Comparison of ENCODE assay signal across 8 cellular contexts in the genomic region with DNA sequence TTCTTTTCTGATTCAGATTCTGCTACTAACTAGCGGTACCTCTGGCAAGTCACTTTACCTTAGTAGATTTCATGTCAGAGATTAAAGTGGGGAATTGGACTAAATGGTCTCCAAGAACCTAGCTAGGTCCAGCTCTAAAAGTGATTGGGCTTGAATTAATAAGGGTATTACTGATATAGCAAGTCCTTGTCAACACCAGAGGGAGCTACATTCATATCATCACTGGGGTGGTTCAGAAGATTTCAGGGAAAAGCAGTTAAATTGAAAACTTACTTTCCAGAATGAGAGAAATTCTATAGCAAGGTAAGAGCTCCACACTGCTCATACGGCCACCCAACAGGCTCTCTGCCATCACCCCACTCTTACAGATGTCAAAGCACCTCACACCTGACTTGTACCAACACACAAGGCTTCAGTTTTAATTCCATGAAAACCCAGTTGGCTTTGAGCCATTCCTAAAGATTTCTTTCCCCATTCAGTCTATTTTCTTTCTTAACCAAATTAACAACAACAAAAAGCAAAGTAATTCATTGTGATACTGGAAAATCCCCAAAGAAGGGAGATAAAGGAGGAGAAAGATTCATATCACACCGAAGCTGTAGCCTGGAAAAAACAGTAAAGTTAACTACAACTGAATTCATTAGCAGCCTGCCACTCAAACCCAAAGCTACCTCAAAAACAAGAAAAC. TPM values are rescaled to one million over a fixed set of nuclear protein-coding genes. Genes with fewer than 3 reads are reported as not detected.
DNase-seq lines count a peak whose midpoint lies in the region; ATAC-seq and TF ChIP-seq lines count a peak whose summit lies in the region.

No MANE protein-coding gene starts in this region.

- H3K9me3 ChIP-seq in cardiac muscle cell (ENCODE audit: low read depth), result no peaks in the 10 kb centered on the region
- H3K9me3 ChIP-seq in PC-9 (ENCODE audit: insufficient read depth, low read depth), result no peaks in the 10 kb centered on the region
- H3K9me3 ChIP-seq in smooth muscle cell (replicated peaks; ENCODE audit: low read depth), result no peaks in the 10 kb centered on the region

- no peak overlapping the region for H3K9ac ChIP-seq in smooth muscle cell (ENCODE audit: low read depth)

- CTCF ChIA-PET in PC-9 (lab: Charles Lee), result interaction anchor here (0.5 to 1.4 kb wide), 9 partner anchors 10 to 230 kb away, joined by 3 to 8 read pairs (median 3); no protein-coding TSS in a partner anchor

- no TSS peak for BruUV-seq in PC-9 (replicated peaks; lab: Mats Ljungman, UMichigan)

- no peak overlapping the region for H3K27ac ChIP-seq in cardiac muscle cell
- H3K27ac ChIP-seq in PC-9, result no peak overlapping the region
- no peak overlapping the region for H3K27ac ChIP-seq in smooth muscle cell (ENCODE audit: low read depth)

- no peaks in the 10 kb centered on the region for H4K20me1 ChIP-seq in PC-9 (ENCODE audit: insufficient read depth)
- no peaks in the 10 kb centered on the region for H4K20me1 ChIP-seq in smooth muscle cell (ENCODE audit: low read depth)

- DNase-seq in cardiac muscle cell (ENCODE audit: low read depth in 1 of 2, low spot score in 1 of 2) (peak; percentile 30 to 78), Right ventricle myocardium inferior (ENCODE audit: missing footprints) (no peak), PC-9 (no peak), fibroblast of peridontal ligament (ENCODE audit: extremely low read depth) (peak; percentile 77), smooth muscle cell (lab: John Stamatoyannopoulos, UW; ENCODE audit: unreplicated experiment) (no peak), NK-92 (lab: John Stamatoyannopoulos, UW; ENCODE audit: unreplicated experiment) (no peak), COLO829 (ENCODE audit: low spot score) (no peak)

- H3K27me3 ChIP-seq in cardiac muscle cell (no peaks in the 10 kb centered on the region), PC-9 (ENCODE audit: insufficient read depth, low read depth) (no peaks in the 10 kb centered on the region), smooth muscle cell (ENCODE audit: low read depth) (no peaks in the 10 kb centered on the region)

- intact Hi-C loops in Right ventricle myocardium inferior (cut with DNase I) (no loop called here), PC-9 (cut with micrococcal nuclease; ENCODE audit: unreplicated experiment) (loop anchor here (1.0 kb wide), 2 partner anchors 202 to 211 kb away; no protein-coding TSS in a partner anchor)

- H3K4me2 ChIP-seq in PC-9 (no peak overlapping the region), smooth muscle cell (no peak overlapping the region)

- H3K9me2 ChIP-seq in PC-9 (ENCODE audit: insufficient read depth), result no peaks in the 10 kb centered on the region

- WGBS in smooth muscle cell (ENCODE audit: low lambda C conversion rate), result 96% methylated on average over 3 of the region's 3 CpGs

- ATAC-seq in Right ventricle myocardium inferior, result no peak
- ATAC-seq in GM19328 (IDR thresholded peaks at IDR 0.05; ENCODE audit: unreplicated experiment), result no peak

- TF ChIP-seq CTCF in cardiac muscle cell (IDR thresholded peaks at IDR 0.05; ENCODE audit: low read depth, low read length) (peak; percentile 55), PC-9 (conservative IDR thresholded peaks at IDR 0.05) (peak; percentile 71), smooth muscle cell (IDR thresholded peaks at IDR 0.05; ENCODE audit: borderline replicate concordance, insufficient read depth, poor library complexity, severe bottlenecking) (peak; percentile 34)

- H2AFZ ChIP-seq in PC-9 (no peak overlapping the region), smooth muscle cell (ENCODE audit: low read depth) (no peak overlapping the region)

- H3K79me2 ChIP-seq in PC-9 (ENCODE audit: low read depth) (no peaks in the 10 kb centered on the region), smooth muscle cell (ENCODE audit: low read depth) (no peaks in the 10 kb centered on the region)

- no peak overlapping the region for H3K4me3 ChIP-seq in cardiac muscle cell
- H3K4me3 ChIP-seq in PC-9, result no peak overlapping the region
- no peak overlapping the region for H3K4me3 ChIP-seq in smooth muscle cell

- POLR2A ChIA-PET in PC-9 (lab: Charles Lee; ENCODE audit: unreplicated experiment), result interaction anchor here (0.6 to 0.8 kb wide), 2 partner anchors 40 to 65 kb away, joined by 3 to 10 read pairs; no protein-coding TSS in a partner anchor

- no peaks in the 10 kb centered on the region for H3K4me1 ChIP-seq in cardiac muscle cell (ENCODE audit: low read depth)
- no peaks in the 10 kb centered on the region for H3K4me1 ChIP-seq in PC-9 (replicated peaks; ENCODE audit: insufficient read depth)
- H3K4me1 ChIP-seq in smooth muscle cell (ENCODE audit: low read depth), result no peaks in the 10 kb centered on the region

- H3F3A ChIP-seq in PC-9 (ENCODE audit: insufficient read depth, low read depth) (peaks cover 2% of the 10 kb centered on the region; the same call in 1 of the 2 replicates), smooth muscle cell (ENCODE audit: low read depth) (no peaks in the 10 kb centered on the region)

- H3K36me3 ChIP-seq in cardiac muscle cell (peaks cover 3% of the 10 kb centered on the region), PC-9 (ENCODE audit: low read depth) (peaks cover 8% of the 10 kb centered on the region; the same call in 1 of the 2 replicates), smooth muscle cell (ENCODE audit: low read depth) (no peaks in the 10 kb centered on the region)

RNA-seq across cellular contexts. Expression of a gene that starts 38.0 kb away (rescaled TPM):
- total RNA-seq in cardiac muscle cell (1.3 and 5.0 TPM in 2 replicates), Right ventricle myocardium inferior (10.4 TPM), PC-9 (2021) (4.2 and 5.3 TPM in 2 replicates), smooth muscle cell (0.09 and 1.1 TPM in 2 replicates)
- polyA plus RNA-seq in cardiac muscle cell (0.85 and 3.9 TPM in 2 replicates), smooth muscle cell (0.47 TPM in 1 of 2 replicates, not detected in the other)

Comparison
In these comparisons a context has a peak if more than half of its experiments do, and no peak if none do; other contexts are left out.
1. DNase-seq: peak in cardiac muscle cell (2 of 2) and fibroblast of peridontal ligament (single experiment); none in Right ventricle myocardium inferior (single experiment), PC-9 (0 of 2), smooth muscle cell (single experiment), NK-92 (single experiment) and COLO829 (single experiment).
2. Peak in every context shown above with its lines, with median percentiles within 50 percentile points of each other: CTCF ChIP-seq.